Comparison of ENCODE assay signal across 8 cellular contexts in the genomic region with DNA sequence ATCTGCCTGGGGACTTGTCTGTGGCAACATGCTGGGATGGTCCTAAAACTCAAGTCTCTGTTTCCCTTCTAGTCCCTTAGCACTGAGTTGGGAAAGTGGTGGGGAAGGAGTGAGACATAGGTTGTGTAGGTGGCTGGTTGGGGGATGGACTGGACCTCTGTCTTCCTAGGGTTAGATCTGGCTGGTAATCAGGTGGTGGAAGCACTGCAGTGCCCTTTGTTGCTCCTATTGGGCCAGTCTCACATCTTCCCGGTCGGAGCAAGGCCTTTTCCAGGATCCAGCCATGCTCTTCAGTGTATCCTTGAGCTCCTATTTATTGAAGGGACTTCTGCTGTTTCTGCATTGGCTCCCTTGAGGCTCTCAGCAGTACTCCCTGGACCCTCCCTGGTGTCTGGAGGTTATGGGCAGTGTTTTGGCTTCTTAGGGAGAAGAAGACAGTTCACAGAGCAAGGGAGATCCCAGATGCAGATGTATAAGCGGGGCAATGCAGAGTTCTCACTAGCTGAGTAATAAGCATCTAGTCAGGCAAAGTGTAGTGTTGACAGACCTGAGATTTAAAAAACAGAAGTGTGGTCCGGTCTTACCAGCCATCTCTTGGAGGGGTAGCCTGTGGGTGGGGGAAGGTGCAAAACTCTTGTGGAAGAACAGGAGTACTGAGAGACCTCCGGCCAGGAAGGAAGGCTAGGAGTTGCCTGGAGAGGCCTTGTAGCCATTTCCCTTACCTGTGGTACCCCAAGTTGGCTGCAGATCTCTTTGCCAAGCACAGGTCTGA. TPM values are rescaled to one million over a fixed set of nuclear protein-coding genes. Genes with fewer than 3 reads are reported as not detected.
DNase-seq lines count a peak whose midpoint lies in the region; ATAC-seq, FAIRE-seq and TF ChIP-seq lines count a peak whose summit lies in the region.

No MANE protein-coding gene starts in this region.

- H2AFZ ChIP-seq in PC-3 (ENCODE audit: low read length) = no peak overlapping the region
- no peak overlapping the region for H2AFZ ChIP-seq in endothelial cell of umbilical vein (ENCODE audit: low read depth, low read length)

- H3K4me3 ChIP-seq in GM12864 (ENCODE audit: low read depth, low read length) = peak overlapping the region; percentile 74
- H3K4me3 ChIP-seq in PC-3 (ENCODE audit: low read length) = peak overlapping the region; percentile 98
- peak overlapping the region in 1 of 3 experiments; percentile 53 for H3K4me3 ChIP-seq in endothelial cell of umbilical vein (replicated peaks in 1 of 3; ENCODE audit: insufficient read depth in 1 of 3, low read depth in 1 of 3, low read length in 3 of 3)
- H3K4me3 ChIP-seq in psoas muscle = peak overlapping the region; percentile 100

- H3K36me3 ChIP-seq in PC-3 (ENCODE audit: low read depth, low read length) (no peaks in the 10 kb centered on the region), endothelial cell of umbilical vein (ENCODE audit: control insufficient read depth in 2 of 2, extremely low read depth in 1 of 2, insufficient read depth in 2 of 2, low read length in 2 of 2) (peaks cover 0 to 3% of the 10 kb centered on the region in 2 experiments), psoas muscle (ENCODE audit: insufficient read depth in 1 of 2, low read depth in 1 of 2) (peaks cover 0 to 6% of the 10 kb centered on the region in 2 donors)

- H3K9me3 ChIP-seq in PC-3 (ENCODE audit: low read length) (no peaks in the 10 kb centered on the region), endothelial cell of umbilical vein (replicated peaks; ENCODE audit: control insufficient read depth, insufficient read depth, low read length) (no peaks in the 10 kb centered on the region), psoas muscle (no peaks in the 10 kb centered on the region)

- H3K4me2 ChIP-seq in PC-3 (ENCODE audit: low read length) (peak overlapping the region; percentile 90), endothelial cell of umbilical vein (ENCODE audit: insufficient read depth, low read length) (peak overlapping the region; percentile 79)

- TF ChIP-seq POLR2A in endothelial cell of umbilical vein (IDR thresholded peaks at IDR 0.05; ENCODE audit: low read depth, low read length) = no peak

- no TSS peak for BruUV-seq in PC-3 (replicated peaks; lab: Mats Ljungman, UMichigan)
- BruUV-seq in endothelial cell of umbilical vein (replicated peaks; lab: Mats Ljungman, UMichigan) = TSS peak; percentile 44

- POLR2A ChIA-PET in PC-3 (lab: Charles Lee; ENCODE audit: unreplicated experiment) = interaction anchor here (0.6 kb wide), 2 partner anchors 28 to 399 kb away, joined by 4 to 5 read pairs; no protein-coding TSS in a partner anchor
- POLR2A ChIA-PET in endothelial cell of umbilical vein (lab: Charles Lee) = interaction anchor here (1.6 kb wide), 1 partner anchor 32 kb away, joined by 4 read pairs; no protein-coding TSS in a partner anchor

- CTCF ChIA-PET in PC-3 (lab: Charles Lee) = interaction anchor here (0.5 to 1.5 kb wide), 5 partner anchors 24 to 106 kb away, joined by 3 to 6 read pairs (median 5); no protein-coding TSS in a partner anchor
- CTCF ChIA-PET in endothelial cell of umbilical vein (lab: Charles Lee) = interaction anchor here (0.7 to 4.6 kb wide), 10 partner anchors 12 to 177 kb away, joined by 3 to 32 read pairs (median 4); no protein-coding TSS in a partner anchor

- H3K79me2 ChIP-seq in PC-3 (ENCODE audit: low read length) (peaks cover 73% of the 10 kb centered on the region), endothelial cell of umbilical vein (ENCODE audit: control insufficient read depth, insufficient read depth, low read length) (peaks cover 55% of the 10 kb centered on the region)

- H3K9ac ChIP-seq in PC-3 (ENCODE audit: low read length) (peak overlapping the region; percentile 100; the same call in 1 of the 2 replicates), endothelial cell of umbilical vein (replicated peaks; ENCODE audit: extremely low read depth, insufficient read depth, low read length) (peak overlapping the region; percentile 93)

- TF ChIP-seq CTCF in GM12864 (IDR thresholded peaks at IDR 0.05; ENCODE audit: low read depth, low read length, missing control alignments) (no peak), PC-3 (conservative IDR thresholded peaks at IDR 0.05; ENCODE audit: low read depth, low read length) (no peak), endothelial cell of umbilical vein (IDR thresholded peaks at IDR 0.05; ENCODE audit: extremely low read depth in 1 of 2, insufficient read depth in 1 of 2, low read depth in 1 of 2, low read length in 2 of 2) (no peak), psoas muscle (IDR thresholded peaks at IDR 0.05) (no peak)

- FAIRE-seq in endothelial cell of umbilical vein (lab: Jason Lieb, UNC) = no peak

- H4K20me1 ChIP-seq in PC-3 (ENCODE audit: low read length) = peaks cover 14% of the 10 kb centered on the region; the same call in 1 of the 2 replicates
- H4K20me1 ChIP-seq in endothelial cell of umbilical vein (replicated peaks; ENCODE audit: control insufficient read depth, extremely low read depth, insufficient read depth, low read length) = peaks cover 3% of the 10 kb centered on the region

- DNase-seq in GM12864 (ENCODE audit: low read depth) (no peak), PC-3 (no peak), endothelial cell of umbilical vein (ENCODE audit: low read depth, low spot score) (no peak), psoas muscle (no peak), NCI-H510A treated with DMSO at 0.1 percent for 48 hours (lab: John Stamatoyannopoulos, UW) (no peak), dedifferentiated amniotic fluid mesenchymal stem cell (ENCODE audit: extremely low spot score) (no peak), inferior parietal cortex (ENCODE audit: extremely low spot score) (no peak)

- no peaks in the 10 kb centered on the region for H3F3A ChIP-seq in PC-3 (ENCODE audit: low read length, unreplicated experiment)

- no peak for ATAC-seq in PC-3
- no peak for ATAC-seq in psoas muscle
- ATAC-seq in GM19397 (IDR thresholded peaks at IDR 0.05; ENCODE audit: unreplicated experiment) = no peak

- WGBS in psoas muscle, 3 donors = 63 to 73% (median 69%) methylated on average over 5 of the region's 5 CpGs

- H3K4me1 ChIP-seq in PC-3 (ENCODE audit: insufficient read depth, low read length) = peaks cover 38% of the 10 kb centered on the region
- peaks cover 32% of the 10 kb centered on the region for H3K4me1 ChIP-seq in endothelial cell of umbilical vein (ENCODE audit: control insufficient read depth, extremely low read depth, insufficient read depth, low read length)
- H3K4me1 ChIP-seq in psoas muscle = peaks cover 50% of the 10 kb centered on the region

- H3K9me1 ChIP-seq in endothelial cell of umbilical vein (replicated peaks; ENCODE audit: control insufficient read depth, extremely low read depth, insufficient read depth, low read length) = no peaks in the 10 kb centered on the region

- no peaks in the 10 kb centered on the region for H3K27me3 ChIP-seq in PC-3 (ENCODE audit: low read length)
- H3K27me3 ChIP-seq in endothelial cell of umbilical vein (ENCODE audit: control insufficient read depth in 2 of 2, insufficient read depth in 2 of 2, low read length in 2 of 2) = no peaks in the 10 kb centered on the region
- no peaks in the 10 kb centered on the region for H3K27me3 ChIP-seq in psoas muscle (ENCODE audit: insufficient read depth in 3 of 3, low read length in 2 of 3)

- dilution Hi-C loops in endothelial cell of umbilical vein (cut with MboI; ENCODE audit: extremely low pct_ligation_motif_present, low sequenced_read_pairs) = no loop called here

- H3K27ac ChIP-seq in PC-3 (ENCODE audit: low read length) (peak overlapping the region; percentile 81), endothelial cell of umbilical vein (ENCODE audit: insufficient read depth, low read depth, low read length) (peak overlapping the region; percentile 79), psoas muscle (peak overlapping the region; percentile 100)

- no peaks in the 10 kb centered on the region for H3K9me2 ChIP-seq in PC-3 (replicated peaks; ENCODE audit: low read length)

- intact Hi-C loops in PC-3 (cut with micrococcal nuclease) = loop anchor here (2.0 kb wide), 1 partner anchor 15 kb away; no protein-coding TSS in a partner anchor
- intact Hi-C loops in endothelial cell of umbilical vein (cut with micrococcal nuclease) = loop anchor here (1.0 to 2.0 kb wide), 4 partner anchors 12 to 173 kb away; partner anchors contain the start of genes EDC4 and PSKH1
- intact Hi-C loops in psoas muscle (cut with DNase I) = loop anchor here in 1 of 2 donors (10.0 kb wide), 1 partner anchor 389 kb away; the partner anchor contains the start of gene ESRP2

RNA-seq across cellular contexts. Expression of gene NUTF2, which starts 1.3 kb away (rescaled TPM):
- total RNA-seq in PC-3 (2014; rRNA removed) (98.5 and 167 TPM in 2 replicates), endothelial cell of umbilical vein (199 and 208 TPM in 2 replicates), psoas muscle (100 to 1,000 TPM in 2 of 4 donors, 10 to 100 TPM in 2; 77.4 to 104 (median 96.8) TPM)
- polyA plus RNA-seq in endothelial cell of umbilical vein (273 and 425 TPM in 2 replicates), psoas muscle (100 to 1,000 TPM; 129 to 170 (median 134) TPM)
- polyA plus RNA-seq in endothelial cell of umbilical vein (2011; cell fraction: cytosol; rRNA removed) = 422 and 462 TPM in 2 replicates
- polyA plus RNA-seq in endothelial cell of umbilical vein (2011; cell fraction: nucleus; rRNA removed) = 203 and 229 TPM in 2 replicates
- polyA plus RNA-seq in endothelial cell of umbilical vein (2012) = 317 and 338 TPM in 2 replicates
- polyA minus RNA-seq in endothelial cell of umbilical vein = 350 and 402 TPM in 2 replicates
- 183 TPM for polyA minus RNA-seq in endothelial cell of umbilical vein (2011; cell fraction: cytosol; rRNA and poly(A)+ RNA removed)
- polyA minus RNA-seq in endothelial cell of umbilical vein (2011; cell fraction: nucleus; rRNA and poly(A)+ RNA removed) = 67.7 and 85.7 TPM in 2 replicates

RNA-seq across cellular contexts. Expression of gene CENPT, which starts 2.0 kb away (rescaled TPM):
- total RNA-seq in PC-3 (2014; rRNA removed) = 31.8 and 35.1 TPM in 2 replicates
- 57.5 and 60.3 TPM in 2 replicates for total RNA-seq in endothelial cell of umbilical vein
- polyA plus RNA-seq in endothelial cell of umbilical vein = 61.3 and 70.3 TPM in 2 replicates
- polyA plus RNA-seq in endothelial cell of umbilical vein (2011; cell fraction: cytosol; rRNA removed) = 29.6 and 37.1 TPM in 2 replicates
- 432 and 495 TPM in 2 replicates for polyA plus RNA-seq in endothelial cell of umbilical vein (2011; cell fraction: nucleus; rRNA removed)
- polyA plus RNA-seq in endothelial cell of umbilical vein (2012) = 43.0 and 54.3 TPM in 2 replicates
- 28.7 and 40.5 TPM in 2 replicates for polyA minus RNA-seq in endothelial cell of umbilical vein
- polyA minus RNA-seq in endothelial cell of umbilical vein (2011; cell fraction: cytosol; rRNA and poly(A)+ RNA removed) = 19.8 TPM
- polyA minus RNA-seq in endothelial cell of umbilical vein (2011; cell fraction: nucleus; rRNA and poly(A)+ RNA removed) = 39.4 and 54.5 TPM in 2 replicates
- total RNA-seq in psoas muscle = 10 to 100 TPM; 17.2 to 26.4 (median 19.2) TPM
- polyA plus RNA-seq in psoas muscle = 10 to 100 TPM; 13.8 to 19.9 (median 19.9) TPM

RNA-seq across cellular contexts. Expression of gene THAP11, which starts 3.4 kb away (rescaled TPM):
- total RNA-seq in PC-3 (2014; rRNA removed) (39.1 and 39.8 TPM in 2 replicates), endothelial cell of umbilical vein (22.6 and 24.0 TPM in 2 replicates), psoas muscle (10 to 100 TPM; 30.2 to 37.8 (median 35.0) TPM)
- polyA plus RNA-seq in endothelial cell of umbilical vein (25.9 and 27.5 TPM in 2 replicates), psoas muscle (10 to 100 TPM; 31.9 to 78.6 (median 35.0) TPM)
- 23.3 and 26.1 TPM in 2 replicates for polyA plus RNA-seq in endothelial cell of umbilical vein (2011; cell fraction: cytosol; rRNA removed)
- polyA plus RNA-seq in endothelial cell of umbilical vein (2011; cell fraction: nucleus; rRNA removed) = 9.1 and 9.6 TPM in 2 replicates
- polyA plus RNA-seq in endothelial cell of umbilical vein (2012) = 19.6 and 20.1 TPM in 2 replicates
- 17.4 and 21.1 TPM in 2 replicates for polyA minus RNA-seq in endothelial cell of umbilical vein
- 32.5 TPM for polyA minus RNA-seq in endothelial cell of umbilical vein (2011; cell fraction: cytosol; rRNA and poly(A)+ RNA removed)
- polyA minus RNA-seq in endothelial cell of umbilical vein (2011; cell fraction: nucleus; rRNA and poly(A)+ RNA removed) = 3.2 and 4.6 TPM in 2 replicates

RNA-seq across cellular contexts. Expression of gene EDC4, which starts 27.4 kb away (rescaled TPM):
- 58.9 and 94.7 TPM in 2 replicates for total RNA-seq in PC-3 (2014; rRNA removed)
- 68.0 and 81.2 TPM in 2 replicates for total RNA-seq in endothelial cell of umbilical vein
- 57.5 and 71.6 TPM in 2 replicates for polyA plus RNA-seq in endothelial cell of umbilical vein
- polyA plus RNA-seq in endothelial cell of umbilical vein (2011; cell fraction: cytosol; rRNA removed) = 42.6 and 43.8 TPM in 2 replicates
- 202 and 256 TPM in 2 replicates for polyA plus RNA-seq in endothelial cell of umbilical vein (2011; cell fraction: nucleus; rRNA removed)
- 57.4 and 64.9 TPM in 2 replicates for polyA plus RNA-seq in endothelial cell of umbilical vein (2012)
- polyA minus RNA-seq in endothelial cell of umbilical vein = 72.0 and 105 TPM in 2 replicates
- 54.1 TPM for polyA minus RNA-seq in endothelial cell of umbilical vein (2011; cell fraction: cytosol; rRNA and poly(A)+ RNA removed)
- polyA minus RNA-seq in endothelial cell of umbilical vein (2011; cell fraction: nucleus; rRNA and poly(A)+ RNA removed) = 55.5 and 57.5 TPM in 2 replicates
- 10 to 100 TPM; 33.8 to 52.1 (median 42.1) TPM for total RNA-seq in psoas muscle
- 10 to 100 TPM; 21.1 to 32.2 (median 23.8) TPM for polyA plus RNA-seq in psoas muscle

RNA-seq across cellular contexts. Expression of gene TSNAXIP1, which starts 38.8 kb away (rescaled TPM):
- total RNA-seq in PC-3 (2014; rRNA removed) (0.44 and 0.86 TPM in 2 replicates), endothelial cell of umbilical vein (0.95 and 1.0 TPM in 2 replicates), psoas muscle (under 1 TPM; 0.29 to 0.88 (median 0.60) TPM)
- polyA plus RNA-seq in endothelial cell of umbilical vein (1.0 and 1.2 TPM in 2 replicates), psoas muscle (1 to 10 TPM in 1 of 3 donors, under 1 TPM in 2; 0.27 to 1.4 (median 0.65) TPM)
- polyA plus RNA-seq in endothelial cell of umbilical vein (2011; cell fraction: cytosol; rRNA removed) = 0.32 and 0.79 TPM in 2 replicates
- 16.7 and 17.7 TPM in 2 replicates for polyA plus RNA-seq in endothelial cell of umbilical vein (2011; cell fraction: nucleus; rRNA removed)
- polyA plus RNA-seq in endothelial cell of umbilical vein (2012) = 0.79 and 0.88 TPM in 2 replicates
- 0.62 and 1.2 TPM in 2 replicates for polyA minus RNA-seq in endothelial cell of umbilical vein
- polyA minus RNA-seq in endothelial cell of umbilical vein (2011; cell fraction: cytosol; rRNA and poly(A)+ RNA removed) = not detected
- 0.38 and 1.7 TPM in 2 replicates for polyA minus RNA-seq in endothelial cell of umbilical vein (2011; cell fraction: nucleus; rRNA and poly(A)+ RNA removed)
